ENCODE assay signal across 18 cellular contexts in genomic region chr4:151025759-151026158, GRCh38. TPM values are rescaled to one million over a fixed set of nuclear protein-coding genes. Genes with fewer than 3 reads are reported as not detected.
DNase-seq lines count a peak whose midpoint lies in the region; ATAC-seq and TF ChIP-seq lines count a peak whose summit lies in the region.
"Had no signal": no experiment of that assay in that cellular context is flagged by ENCODE, and none has a peak within 500 bp of the region (broad histone marks: within the 10 kb centered on the region; RNA-seq: fewer than 3 reads in every experiment).

No MANE protein-coding gene starts in this region.

- no peak for ATAC-seq in foreskin keratinocyte

- DNase-seq in NCI-H2171 treated with DMSO at 0.1 percent for 48 hours (lab: John Stamatoyannopoulos, UW) (peak; percentile 25), NCI-H2171 (lab: John Stamatoyannopoulos, UW) (no peak), Daoy (ENCODE audit: low read depth) (peak; percentile 1), NCI-H524 (lab: John Stamatoyannopoulos, UW) (peak; percentile 43 to 64), WERI-Rb-1 (peak; percentile 55), DMS153 treated with DMSO at 0.1 percent for 48 hours (lab: John Stamatoyannopoulos, UW; ENCODE audit: unreplicated experiment) (no peak), SHP77 treated with DMSO at 0.1 percent for 48 hours (lab: John Stamatoyannopoulos, UW) (no peak), foreskin keratinocyte (no peak)
- DNase-seq: 8988T; CD4-positive, alpha-beta memory T cell; DMS153; DMS79 treated with DMSO at 0.1 percent for 48 hours; EL; GM23248; HCEC 1CT; IMR-90 had no signal

- no peak overlapping the region for H3K4me3 ChIP-seq in WERI-Rb-1 (ENCODE audit: low read depth, low read length)
- H3K4me3 ChIP-seq: BLaER1, GM23248 had no signal

- no peaks in the 10 kb centered on the region for H3K27me3 ChIP-seq in WERI-Rb-1 (ENCODE audit: insufficient read depth, low read depth, severe bottlenecking)
- H3K27me3 ChIP-seq in foreskin keratinocyte: no peaks in the 10 kb centered on the region
- H3K27me3 ChIP-seq: BLaER1 had no signal

- no peaks in the 10 kb centered on the region for H3K36me3 ChIP-seq in WERI-Rb-1
- H3K36me3 ChIP-seq: BLaER1 had no signal

- H3K4me1 ChIP-seq in foreskin keratinocyte: no peaks in the 10 kb centered on the region
- H3K4me1 ChIP-seq: BLaER1 had no signal

- no peaks in the 10 kb centered on the region for H3K9me3 ChIP-seq in WERI-Rb-1 (ENCODE audit: severe bottlenecking)
- H3K9me3 ChIP-seq: BLaER1 had no signal

- H3K27ac ChIP-seq in WERI-Rb-1: peak overlapping the region; percentile 3; the same call in 1 of the 2 replicates
- H3K27ac ChIP-seq in foreskin keratinocyte: no peak overlapping the region
- H3K27ac ChIP-seq: BLaER1, GM23248, HL-60 had no signal

- no peak for TF ChIP-seq CTCF in WERI-Rb-1 (IDR thresholded peaks at IDR 0.05; ENCODE audit: low read depth, low read length)
- no peak for TF ChIP-seq CTCF in foreskin keratinocyte (conservative IDR thresholded peaks at IDR 0.05)

RNA-seq across cellular contexts. Expression of gene LRBA, which starts 10.7 kb away (rescaled TPM):
- 11.2 and 16.6 TPM in 2 replicates for total RNA-seq in Daoy (2014; rRNA removed; shearing (Covaris generic))
- total RNA-seq in foreskin keratinocyte: 40.1 and 44.1 TPM in 2 replicates
- 10.2 and 11.6 TPM in 2 replicates for polyA plus RNA-seq in foreskin keratinocyte

Comparison
In these comparisons a context has a peak if more than half of its experiments do, and no peak if none do; other contexts are left out.
1. DNase-seq: peak in NCI-H2171 treated with DMSO at 0.1 percent for 48 hours (single experiment), Daoy (single experiment), NCI-H524 (2 of 2) and WERI-Rb-1 (single experiment); none in NCI-H2171 (single experiment), DMS153 treated with DMSO at 0.1 percent for 48 hours (single experiment), SHP77 treated with DMSO at 0.1 percent for 48 hours (single experiment) and foreskin keratinocyte (0 of 2).